In genomic region chr1:82392513-82392912, GRCh38 we compare ENCODE assay signal across 21 cellular contexts.
A peak's percentile ranks its signal among the peaks of the same experiment; 100 is the strongest.
DNase-seq lines count a peak whose midpoint lies in the region; ATAC-seq, FAIRE-seq and TF ChIP-seq lines count a peak whose summit lies in the region.
"Had no signal": no experiment of that assay in that cellular context is flagged by ENCODE, and none has a peak within 500 bp of the region (broad histone marks: within the 10 kb centered on the region; RNA-seq: fewer than 3 reads in every experiment).

No MANE protein-coding gene starts in this region.

- no peaks in the 10 kb centered on the region for H3K36me3 ChIP-seq in astrocyte (ENCODE audit: insufficient read depth, low read length)
- no peaks in the 10 kb centered on the region for H3K36me3 ChIP-seq in H7 (replicated peaks; ENCODE audit: control insufficient read depth, insufficient read depth, low read length)
- H3K36me3 ChIP-seq: BE2C, spleen had no signal

- H3K9me3 ChIP-seq in astrocyte (ENCODE audit: insufficient read depth, low read depth, low read length), result no peaks in the 10 kb centered on the region
- H3K9me3 ChIP-seq: BE2C, body of pancreas, psoas muscle had no signal

- H3K27ac Mint-ChIP-seq in astrocyte (ENCODE audit: unreplicated experiment), result no peak overlapping the region
- H3K27ac Mint-ChIP-seq: activated CD4-positive, alpha-beta memory T cell treated with anti-CD3 and anti-CD28 coated beads for 36 hours; activated naive CD4-positive, alpha-beta T cell treated with anti-CD3 and anti-CD28 coated beads, Interleukin-2, amount 10 ng/mL, durations not matched to agents 7 days and 5 days; activated T-cell treated with anti-CD3 and anti-CD28 coated beads, Interleukin-2, amount 50 U/mL, for 24 hours; nephron had no signal

- ATAC-seq in HG03460 (IDR thresholded peaks at IDR 0.05; ENCODE audit: unreplicated experiment), result no peak
- ATAC-seq in GM19328 (IDR thresholded peaks at IDR 0.05; ENCODE audit: unreplicated experiment), result no peak
- ATAC-seq: body of pancreas, psoas muscle had no signal

- FAIRE-seq in astrocyte (lab: Jason Lieb, UNC), result no peak
- FAIRE-seq: GM19239 had no signal

- no peaks in the 10 kb centered on the region for H3K36me3 Mint-ChIP-seq in astrocyte (ENCODE audit: low read depth, unreplicated experiment)
- H3K36me3 Mint-ChIP-seq: activated CD4-positive, alpha-beta memory T cell treated with anti-CD3 and anti-CD28 coated beads for 36 hours; activated naive CD4-positive, alpha-beta T cell treated with anti-CD3 and anti-CD28 coated beads, Interleukin-2, amount 10 ng/mL, durations not matched to agents 7 days and 5 days had no signal

- H3K79me2 ChIP-seq in astrocyte (ENCODE audit: insufficient read depth, low read length), result no peaks in the 10 kb centered on the region

- no peak overlapping the region for H3K4me3 Mint-ChIP-seq in astrocyte (ENCODE audit: unreplicated experiment)
- H3K4me3 Mint-ChIP-seq: activated CD4-positive, alpha-beta memory T cell treated with anti-CD3 and anti-CD28 coated beads for 36 hours; activated naive CD4-positive, alpha-beta T cell treated with anti-CD3 and anti-CD28 coated beads, Interleukin-2, amount 10 ng/mL, durations not matched to agents 7 days and 5 days; activated T-cell treated with anti-CD3 and anti-CD28 coated beads, Interleukin-2, amount 50 U/mL, for 24 hours; nephron had no signal

- H3K27me3 ChIP-seq in astrocyte (ENCODE audit: insufficient read depth, low read length) (no peaks in the 10 kb centered on the region), H7 (ENCODE audit: control insufficient read depth, insufficient read depth, low read length) (no peaks in the 10 kb centered on the region)
- H3K27me3 ChIP-seq: BE2C, body of pancreas, spleen had no signal

- no peaks in the 10 kb centered on the region for H3K9me3 Mint-ChIP-seq in astrocyte (ENCODE audit: unreplicated experiment)
- H3K9me3 Mint-ChIP-seq: activated naive CD4-positive, alpha-beta T cell treated with anti-CD3 and anti-CD28 coated beads, Interleukin-2, amount 10 ng/mL, durations not matched to agents 7 days and 5 days; activated T-cell treated with anti-CD3 and anti-CD28 coated beads, Interleukin-2, amount 50 U/mL, for 24 hours; nephron had no signal

- H3K4me1 ChIP-seq in astrocyte (ENCODE audit: insufficient read depth, low read length), result peaks cover 6% of the 10 kb centered on the region
- H3K4me1 ChIP-seq: BE2C, body of pancreas, psoas muscle had no signal

- no peak overlapping the region for H2AFZ ChIP-seq in astrocyte (ENCODE audit: low read depth, low read length)

- H3K4me3 ChIP-seq in astrocyte (ENCODE audit: insufficient read depth, low read depth, low read length) (no peak overlapping the region), H7 (ENCODE audit: insufficient read depth, low read depth, low read length) (no peak overlapping the region)
- H3K4me3 ChIP-seq: body of pancreas, psoas muscle, spleen had no signal

- peak overlapping the region; percentile 26 for H3K27ac ChIP-seq in astrocyte (ENCODE audit: low read depth, low read length)
- H3K27ac ChIP-seq: body of pancreas, psoas muscle, spleen, VCaP had no signal

- H3K27me3 Mint-ChIP-seq in astrocyte (ENCODE audit: low read depth, unreplicated experiment), result no peaks in the 10 kb centered on the region
- H3K27me3 Mint-ChIP-seq: activated CD4-positive, alpha-beta memory T cell treated with anti-CD3 and anti-CD28 coated beads for 36 hours; activated naive CD4-positive, alpha-beta T cell treated with anti-CD3 and anti-CD28 coated beads, Interleukin-2, amount 10 ng/mL, durations not matched to agents 7 days and 5 days; activated T-cell treated with anti-CD3 and anti-CD28 coated beads, Interleukin-2, amount 50 U/mL, for 24 hours had no signal

- H3K9ac ChIP-seq in astrocyte (ENCODE audit: low read length), result no peak overlapping the region

- no peak for TF ChIP-seq CTCF in astrocyte (IDR thresholded peaks at IDR 0.05; ENCODE audit: insufficient read depth, low read depth, low read length)

- peak overlapping the region; percentile 39 for H3K4me2 ChIP-seq in astrocyte (ENCODE audit: low read length)

- DNase-seq in HT1080 (ENCODE audit: low read depth) (peak; percentile 62), astrocyte (ENCODE audit: low read depth) (peak; percentile 85), fibroblast of gingiva (ENCODE audit: low read depth) (peak; percentile 72), renal cortical epithelial cell (ENCODE audit: low read depth) (peak; percentile 7), H7 (no peak), NCI-H345 treated with DMSO at 0.1 percent for 48 hours (lab: John Stamatoyannopoulos, UW; ENCODE audit: unreplicated experiment) (no peak)
- DNase-seq: activated CD4-positive, alpha-beta memory T cell treated with anti-CD3 and anti-CD28 coated beads for 36 hours; activated naive CD4-positive, alpha-beta T cell treated with anti-CD3 and anti-CD28 coated beads, Interleukin-2, amount 10 ng/mL, durations not matched to agents 7 days and 5 days; activated T-cell treated with anti-CD3 and anti-CD28 coated beads, Interleukin-2, amount 50 U/mL, for 24 hours; BE2C; body of pancreas; kidney glomerular epithelial cell; NCI-H146; NK-92 treated with Interleukin-12 subunit alpha and Interleukin-12 subunit beta, amount 100 ng/mL, for 24 hours; psoas muscle; spleen had no signal

- no peaks in the 10 kb centered on the region for H3K4me1 Mint-ChIP-seq in astrocyte (ENCODE audit: low read depth, unreplicated experiment)
- H3K4me1 Mint-ChIP-seq: activated naive CD4-positive, alpha-beta T cell treated with anti-CD3 and anti-CD28 coated beads, Interleukin-2, amount 10 ng/mL, durations not matched to agents 7 days and 5 days had no signal

- H4K20me1 ChIP-seq in astrocyte (ENCODE audit: insufficient read depth, low read length), result no peaks in the 10 kb centered on the region

Comparison
In these comparisons a context has a peak if more than half of its experiments do, and no peak if none do; other contexts are left out.
1. DNase-seq: peak in HT1080 (single experiment), astrocyte (single experiment), fibroblast of gingiva (single experiment) and renal cortical epithelial cell (single experiment); none in H7 (single experiment) and NCI-H345 treated with DMSO at 0.1 percent for 48 hours (single experiment).